In genomic region chr10:73879296-73880173, GRCh38 we compare ENCODE assay signal across 8 cellular contexts. TPM values are rescaled to one million over a fixed set of nuclear protein-coding genes. Genes with fewer than 3 reads are reported as not detected.
DNase-seq lines count a peak whose midpoint lies in the region; ATAC-seq, FAIRE-seq and TF ChIP-seq lines count a peak whose summit lies in the region.

No MANE protein-coding gene starts in this region.

- H3K27me3 Mint-ChIP-seq in Calu3 (ENCODE audit: unreplicated experiment), result no peaks in the 10 kb centered on the region

- H3K27me3 ChIP-seq in Panc1 (ENCODE audit: control insufficient read depth, insufficient read depth, low read length) (no peaks in the 10 kb centered on the region), fibroblast of lung (ENCODE audit: control insufficient read depth, insufficient read depth, low read length) (no peaks in the 10 kb centered on the region), neuronal stem cell (ENCODE audit: control insufficient read depth in 3 of 3, insufficient read depth in 3 of 3, low read depth in 1 of 3, low read length in 3 of 3) (peaks cover 3 to 40% (median 6%) of the 10 kb centered on the region in 3 experiments), stomach (no peaks in the 10 kb centered on the region)

- peaks cover 22% of the 10 kb centered on the region for H3K36me3 Mint-ChIP-seq in Calu3 (ENCODE audit: insufficient read depth, unreplicated experiment)

- H3K9me3 ChIP-seq in Panc1 (ENCODE audit: control insufficient read depth, insufficient read depth, low read depth, low read length), result no peaks in the 10 kb centered on the region
- no peaks in the 10 kb centered on the region for H3K9me3 ChIP-seq in fibroblast of lung (ENCODE audit: control insufficient read depth, insufficient read depth, low read depth, low read length)
- H3K9me3 ChIP-seq in neuronal stem cell (replicated peaks in 1 of 2; ENCODE audit: control insufficient read depth in 2 of 2, insufficient read depth in 1 of 2, low read depth in 1 of 2, low read length in 2 of 2), result no peaks in the 10 kb centered on the region
- no peaks in the 10 kb centered on the region for H3K9me3 ChIP-seq in stomach

- H2BK15ac ChIP-seq in neuronal stem cell (ENCODE audit: low read length), result no peak overlapping the region

- H3K4ac ChIP-seq in neuronal stem cell (ENCODE audit: low read length), result no peak overlapping the region

- no peak overlapping the region for H4K8ac ChIP-seq in neuronal stem cell (ENCODE audit: low read depth, low read length)

- H2AFZ ChIP-seq in fibroblast of lung (ENCODE audit: low read length) (no peak overlapping the region), neuronal stem cell (ENCODE audit: low read length) (peak overlapping the region; percentile 69)

- H3K79me1 ChIP-seq in neuronal stem cell (ENCODE audit: low read depth, low read length), result no peaks in the 10 kb centered on the region

- no peak overlapping the region for H3K4me3 ChIP-seq in Panc1 (ENCODE audit: low read depth in 2 of 2, low read length in 2 of 2)
- no peak overlapping the region for H3K4me3 ChIP-seq in fibroblast of lung (replicated peaks in 1 of 4; ENCODE audit: control extremely low read depth in 1 of 4, insufficient read depth in 1 of 4, low read depth in 3 of 4, low read length in 4 of 4)
- no peak overlapping the region for H3K4me3 ChIP-seq in neuronal stem cell (ENCODE audit: low read length in 2 of 2)
- H3K4me3 ChIP-seq in stomach, result no peak overlapping the region

- H3K4me2 ChIP-seq in fibroblast of lung (ENCODE audit: extremely low read depth, insufficient read depth, low read length), result no peak overlapping the region
- no peak overlapping the region for H3K4me2 ChIP-seq in neuronal stem cell (ENCODE audit: insufficient read depth, low read length, poor library complexity, severe bottlenecking)

- peak; percentile 73 for ATAC-seq in GM21381 (IDR thresholded peaks at IDR 0.05; ENCODE audit: unreplicated experiment)
- ATAC-seq in Panc1, result peak; percentile 93

- no peak for TF ChIP-seq POLR2A in stomach (IDR thresholded peaks at IDR 0.05)

- H3K27ac ChIP-seq in Panc1 (ENCODE audit: low read length) (peak overlapping the region; percentile 45; the same call in 1 of the 2 replicates), fibroblast of lung (ENCODE audit: insufficient read depth, low read length) (no peak overlapping the region), neuronal stem cell (replicated peaks; ENCODE audit: low read length) (no peak overlapping the region), stomach (peak overlapping the region in 3 of 5 donors; percentile 14 to 46 (median 15))

- H3K36me3 ChIP-seq in Panc1 (ENCODE audit: control insufficient read depth, insufficient read depth, low read length) (no peaks in the 10 kb centered on the region), fibroblast of lung (ENCODE audit: control insufficient read depth, insufficient read depth, low read length) (no peaks in the 10 kb centered on the region), neuronal stem cell (replicated peaks in 1 of 2; ENCODE audit: control insufficient read depth in 2 of 2, insufficient read depth in 2 of 2, low read length in 2 of 2) (no peaks in the 10 kb centered on the region), stomach (no peaks in the 10 kb centered on the region)

- H3K79me2 ChIP-seq in fibroblast of lung (ENCODE audit: control insufficient read depth, insufficient read depth, low read length), result no peaks in the 10 kb centered on the region

- no TSS peak for BruUV-seq in Calu3 (replicated peaks; lab: Mats Ljungman, UMichigan)
- no TSS peak for BruUV-seq in Panc1 (replicated peaks; lab: Mats Ljungman, UMichigan)

- H3K23ac ChIP-seq in neuronal stem cell (ENCODE audit: low read depth, low read length, poor library complexity), result no peak overlapping the region

- no peak overlapping the region for H3K4me3 Mint-ChIP-seq in Calu3 (ENCODE audit: low read depth, unreplicated experiment)

- no peak overlapping the region for H2BK5ac ChIP-seq in neuronal stem cell (ENCODE audit: low read length)

- in situ Hi-C loops in Panc1 (cut with HindIII; ENCODE audit: low pct_unique_long_range_greater_than_20kb, low sequenced_read_pairs), result no loop called here

- H3K4me1 Mint-ChIP-seq in Calu3 (ENCODE audit: low read depth, unreplicated experiment), result peaks cover 43% of the 10 kb centered on the region

- H2BK12ac ChIP-seq in neuronal stem cell (ENCODE audit: low read length), result no peak overlapping the region

- DNase-seq in Calu3 (peak; percentile 93), HTR-8/SVneo (ENCODE audit: insufficient read length, low spot score) (peak; percentile 73), Panc1 (ENCODE audit: low read depth, low spot score) (peak; percentile 56), fibroblast of lung (ENCODE audit: low read depth in 2 of 2) (peak; percentile 70 to 77), neuronal stem cell (ENCODE audit: low spot score) (peak; percentile 73), stomach (peak; percentile 91)
- DNase-seq in activated T-cell treated with anti-CD3 and anti-CD28 coated beads, Interleukin-2, amount 50 U/mL, for 48 hours, result peak; percentile 94 to 95

- no CpG with 5 or more reads among the region's 14 CpGs for WGBS in neuronal stem cell (ENCODE audit: extremely low coverage in 2 of 2, insufficient read length in 2 of 2, insufficient replicate concordance in 1 of 2), 2 donors
- WGBS in stomach, 5 donors, result 13 to 15% (median 14%) methylated on average over 14 of the region's 14 CpGs

- peak; percentile 89 for FAIRE-seq in HTR-8/SVneo (lab: Jason Lieb, UNC)

- intact Hi-C loops in Calu3 (cut with micrococcal nuclease; ENCODE audit: unreplicated experiment), result loop anchor here (2.0 to 10.0 kb wide), 2 partner anchors 31 to 105 kb away; a partner anchor contains a TSS
- intact Hi-C loops in Panc1 (cut with micrococcal nuclease; ENCODE audit: unreplicated experiment), result loop anchor here (1.0 kb wide), 1 partner anchor 30 kb away; no protein-coding TSS in a partner anchor
- intact Hi-C loops in stomach (cut with DNase I; ENCODE audit: low total_unique reads), result loop anchor here (5.0 kb wide), 1 partner anchor 32 kb away; no protein-coding TSS in a partner anchor

- POLR2A ChIA-PET in Panc1 (lab: Charles Lee), result interaction anchor here (0.5 to 0.7 kb wide), 4 partner anchors 22 to 98 kb away, joined by 3 to 4 read pairs (median 3); partner anchors contain the start of gene CHCHD1

- no peaks in the 10 kb centered on the region for H4K20me1 ChIP-seq in fibroblast of lung (ENCODE audit: control insufficient read depth, extremely low read depth, insufficient read depth, low read length)

- no peak overlapping the region for H2BK120ac ChIP-seq in neuronal stem cell (ENCODE audit: low read depth, low read length)

- H3K14ac ChIP-seq in neuronal stem cell (ENCODE audit: low read length), result no peak overlapping the region

- peak; percentile 95 for TF ChIP-seq CTCF in Calu3 (IDR thresholded peaks at IDR 0.05; ENCODE audit: unreplicated experiment)
- peak; percentile 97 for TF ChIP-seq CTCF in Panc1 (IDR thresholded peaks at IDR 0.05)
- TF ChIP-seq CTCF in fibroblast of lung (conservative IDR thresholded peaks at IDR 0.05 in 1 of 2, IDR thresholded peaks at IDR 0.05 in 1 of 2; ENCODE audit: low read depth in 1 of 2, low read length in 2 of 2), result peak; percentile 84 to 91
- TF ChIP-seq CTCF in stomach (IDR thresholded peaks at IDR 0.05), result peak in 6 of 7 experiments; percentile 84 to 99 (median 96)

- peaks cover 4% of the 10 kb centered on the region; the same call in 1 of the 2 replicates for H3K4me1 ChIP-seq in Panc1 (ENCODE audit: control insufficient read depth, insufficient read depth, low read length)
- H3K4me1 ChIP-seq in fibroblast of lung (ENCODE audit: control insufficient read depth, extremely low read depth, insufficient read depth, low read length), result no peaks in the 10 kb centered on the region
- H3K4me1 ChIP-seq in neuronal stem cell (ENCODE audit: control insufficient read depth in 2 of 2, insufficient read depth in 1 of 2, low read depth in 1 of 2, low read length in 2 of 2), result no peaks in the 10 kb centered on the region
- H3K4me1 ChIP-seq in stomach, result peaks cover 3 to 34% (median 25%) of the 10 kb centered on the region in 4 donors

- H3K27ac Mint-ChIP-seq in Calu3 (ENCODE audit: unreplicated experiment), result peak overlapping the region; percentile 22

- H3K18ac ChIP-seq in neuronal stem cell (ENCODE audit: low read length), result no peak overlapping the region

- H3K9ac ChIP-seq in fibroblast of lung (ENCODE audit: insufficient read depth, low read length) (no peak overlapping the region), neuronal stem cell (ENCODE audit: low read depth, low read length, poor library complexity) (no peak overlapping the region)

- H4K91ac ChIP-seq in neuronal stem cell (ENCODE audit: low read depth, low read length, poor library complexity), result no peak overlapping the region

- H3K9me3 Mint-ChIP-seq in Calu3 (ENCODE audit: low read depth, unreplicated experiment), result no peaks in the 10 kb centered on the region

- CTCF ChIA-PET in Calu3 (lab: Charles Lee) (interaction anchor here (0.5 to 1.9 kb wide), 22 partner anchors 9 to 224 kb away, joined by 3 to 20 read pairs (median 4); partner anchors contain the start of genes CHCHD1 and VCL), Panc1 (lab: Charles Lee) (interaction anchor here (0.5 to 1.8 kb wide), 10 partner anchors 9 to 356 kb away, joined by 3 to 11 read pairs (median 4); no protein-coding TSS in a partner anchor)

- H2AK5ac ChIP-seq in neuronal stem cell (ENCODE audit: low read depth, low read length), result no peak overlapping the region

- no peak for TF ChIP-seq EP300 in stomach (IDR thresholded peaks at IDR 0.05)

RNA-seq across cellular contexts. Expression of gene CAMK2G, which starts 5.2 kb away (rescaled TPM):
- 58.1 and 58.9 TPM in 2 replicates for total RNA-seq in Calu3 (2022)
- total RNA-seq in Panc1 (2021; ENCODE audit: unreplicated experiment), result 41.4 TPM
- polyA plus RNA-seq in Panc1 (2012; ENCODE audit: insufficient read length), result 37.5 TPM
- 19.8 and 25.9 TPM in 2 replicates for total RNA-seq in fibroblast of lung
- polyA plus RNA-seq in fibroblast of lung, result 26.6 and 32.2 TPM in 2 replicates
- polyA plus RNA-seq in fibroblast of lung (2012), result 18.0 and 23.2 TPM in 2 replicates
- polyA minus RNA-seq in fibroblast of lung (ENCODE audit: low replicate concordance), result 27.2 and 39.5 TPM in 2 replicates
- 30.5 TPM for polyA plus RNA-seq in neuronal stem cell (2013, experiment 1 of 2)
- polyA plus RNA-seq in neuronal stem cell (2013, experiment 2 of 2), result 31.7 TPM
- 10 to 100 TPM; 28.8 to 93.3 (median 31.9) TPM for total RNA-seq in stomach
- polyA plus RNA-seq in stomach, result 10 to 100 TPM in 2 of 3 donors, 1 to 10 TPM in 1; 7.5 to 22.8 (median 11.0) TPM

RNA-seq across cellular contexts. Expression of gene PLAU, which starts 31.4 kb away (rescaled TPM):
- 655 and 706 TPM in 2 replicates for total RNA-seq in Calu3 (2022)
- 305 TPM for total RNA-seq in Panc1 (2021; ENCODE audit: unreplicated experiment)
- 162 TPM for polyA plus RNA-seq in Panc1 (2012; ENCODE audit: insufficient read length)
- total RNA-seq in fibroblast of lung, result 60.1 and 93.6 TPM in 2 replicates
- polyA plus RNA-seq in fibroblast of lung, result 98.9 and 332 TPM in 2 replicates
- 90.2 and 305 TPM in 2 replicates for polyA plus RNA-seq in fibroblast of lung (2012)
- 90.1 and 281 TPM in 2 replicates for polyA minus RNA-seq in fibroblast of lung (ENCODE audit: low replicate concordance)
- polyA plus RNA-seq in neuronal stem cell (2013, experiment 1 of 2), result 8.0 TPM
- polyA plus RNA-seq in neuronal stem cell (2013, experiment 2 of 2), result 7.7 TPM
- 10 to 100 TPM in 2 of 5 donors, 1 to 10 TPM in 2, not detected in 1; 5.5 to 16.1 (median 9.3) TPM for total RNA-seq in stomach
- 10 to 100 TPM in 1 of 3 donors, 1 to 10 TPM in 2; 9.6 to 39.5 (median 9.9) TPM for polyA plus RNA-seq in stomach

Comparison
In these comparisons a context has a peak if more than half of its experiments do, and no peak if none do; other contexts are left out.
1. H3K27ac ChIP-seq: peak in Panc1 (single experiment) and stomach (3 of 5); none in fibroblast of lung (single experiment) and neuronal stem cell (single experiment).
2. Peak in every context shown above with its lines, with median percentiles within 50 percentile points of each other: DNase-seq and CTCF ChIP-seq.